Comparison of ENCODE assay signal across 13 cellular contexts in the genomic region with DNA sequence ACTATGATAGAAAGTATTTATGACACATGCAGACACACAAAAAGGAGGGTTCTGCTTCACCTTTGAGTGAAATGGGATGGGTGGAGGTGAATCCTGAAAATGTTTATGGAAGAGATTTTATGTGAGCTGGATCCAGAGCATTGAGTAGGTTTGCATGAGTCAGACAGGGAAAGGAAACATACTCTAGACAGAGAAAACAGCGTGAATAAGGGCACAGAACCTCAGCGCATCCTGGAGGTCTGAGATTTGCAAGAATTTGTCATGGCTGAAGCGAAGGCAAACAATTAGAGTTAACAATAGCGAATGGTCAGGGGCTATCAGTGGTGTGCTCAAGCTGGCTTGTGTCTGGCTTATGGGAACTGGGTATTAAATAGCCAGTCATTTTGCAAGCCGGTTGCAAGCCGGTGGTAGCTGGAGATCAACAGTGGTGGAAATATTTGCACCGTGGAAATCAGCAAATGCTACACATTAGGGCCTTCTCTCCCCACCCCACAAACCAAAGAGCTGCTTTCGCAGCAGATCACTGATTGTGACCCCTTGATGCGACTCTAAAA. TPM values are rescaled to one million over a fixed set of nuclear protein-coding genes. Genes with fewer than 3 reads are reported as not detected.
A peak's percentile ranks its signal among the peaks of the same experiment; 100 is the strongest.
DNase-seq lines count a peak whose midpoint lies in the region; ATAC-seq and TF ChIP-seq lines count a peak whose summit lies in the region.
"Had no signal": no experiment of that assay in that cellular context is flagged by ENCODE, and none has a peak within 500 bp of the region (broad histone marks: within the 10 kb centered on the region; RNA-seq: fewer than 3 reads in every experiment).

No MANE protein-coding gene starts in this region.

- peak; percentile 4 for ATAC-seq in HG02798 (IDR thresholded peaks at IDR 0.05; ENCODE audit: poor library complexity, unreplicated experiment)
- ATAC-seq in activated T-helper 17 cell treated with anti-CD3 and anti-CD28 coated beads, Interleukin-2, amount 50 U/mL, for 72 hours (replicated peaks): no peak
- no peak for ATAC-seq in memory B cell (ENCODE audit: low read depth)
- ATAC-seq in HG03565 (IDR thresholded peaks at IDR 0.05; ENCODE audit: unreplicated experiment): no peak
- ATAC-seq in CD4-positive, alpha-beta T cell (ENCODE audit: poor library complexity): no peak

- H3K9me3 Mint-ChIP-seq in activated T-helper 17 cell treated with anti-CD3 and anti-CD28 coated beads, Interleukin-2, amount 50 U/mL, for 72 hours: no peaks in the 10 kb centered on the region
- H3K9me3 Mint-ChIP-seq in memory B cell: no peaks in the 10 kb centered on the region
- no peaks in the 10 kb centered on the region for H3K9me3 Mint-ChIP-seq in CD4-positive, alpha-beta T cell
- H3K9me3 Mint-ChIP-seq: activated B cell treated with CpG ODN at 0.5 μM for 24 hours had no signal

- DNase-seq in GM12865 (ENCODE audit: low read depth) (peak; percentile 24), memory B cell (ENCODE audit: low spot score in 2 of 2) (no peak), HT-29 (ENCODE audit: low spot score) (no peak), NCI-H146 (lab: John Stamatoyannopoulos, UW) (no peak)
- DNase-seq in CD4-positive, alpha-beta T cell: no peak
- DNase-seq: activated B cell treated with CpG ODN at 0.5 μM for 24 hours; DMS53; effector memory CD4-positive, alpha-beta T cell; NCI-H774; posterior cingulate gyrus had no signal

- intact Hi-C loops in CD4-positive, alpha-beta T cell (cut with DNase I, micrococcal nuclease): no loop called here

- H3K27me3 Mint-ChIP-seq in activated T-helper 17 cell treated with anti-CD3 and anti-CD28 coated beads, Interleukin-2, amount 50 U/mL, for 72 hours: no peaks in the 10 kb centered on the region
- no peaks in the 10 kb centered on the region for H3K27me3 Mint-ChIP-seq in memory B cell
- no peaks in the 10 kb centered on the region for H3K27me3 Mint-ChIP-seq in CD4-positive, alpha-beta T cell
- H3K27me3 Mint-ChIP-seq: activated B cell treated with CpG ODN at 0.5 μM for 24 hours had no signal

- H3K27ac ChIP-seq in CD4-positive, alpha-beta T cell (ENCODE audit: low read depth, low read length): no peak overlapping the region

- TF ChIP-seq CTCF in GM12865 (IDR thresholded peaks at IDR 0.05; ENCODE audit: insufficient read depth, low read depth, low read length, missing control alignments): no peak
- TF ChIP-seq CTCF in CD4-positive, alpha-beta T cell (IDR thresholded peaks at IDR 0.05): no peak

- CTCF ChIA-PET in CD4-positive, alpha-beta T cell (lab: Charles Lee): no interaction called here

- H3K4me3 Mint-ChIP-seq in activated T-helper 17 cell treated with anti-CD3 and anti-CD28 coated beads, Interleukin-2, amount 50 U/mL, for 72 hours: no peak overlapping the region
- peak overlapping the region; percentile 62 for H3K4me3 Mint-ChIP-seq in memory B cell
- H3K4me3 Mint-ChIP-seq in CD4-positive, alpha-beta T cell: no peak overlapping the region

- H3K4me1 Mint-ChIP-seq in activated T-helper 17 cell treated with anti-CD3 and anti-CD28 coated beads, Interleukin-2, amount 50 U/mL, for 72 hours: peaks cover 18% of the 10 kb centered on the region
- peaks cover 34% of the 10 kb centered on the region for H3K4me1 Mint-ChIP-seq in memory B cell
- peaks cover 41% of the 10 kb centered on the region for H3K4me1 Mint-ChIP-seq in CD4-positive, alpha-beta T cell (ENCODE audit: low read depth)

- peak overlapping the region; percentile 43 for H3K27ac Mint-ChIP-seq in activated T-helper 17 cell treated with anti-CD3 and anti-CD28 coated beads, Interleukin-2, amount 50 U/mL, for 72 hours
- H3K27ac Mint-ChIP-seq in memory B cell: peak overlapping the region; percentile 81
- no peak overlapping the region for H3K27ac Mint-ChIP-seq in CD4-positive, alpha-beta T cell
- H3K27ac Mint-ChIP-seq: activated B cell treated with CpG ODN at 0.5 μM for 24 hours had no signal

- POLR2A ChIA-PET in CD4-positive, alpha-beta T cell (lab: Charles Lee): no interaction called here

- no peaks in the 10 kb centered on the region for H3K27me3 ChIP-seq in CD4-positive, alpha-beta T cell (ENCODE audit: control insufficient read depth, insufficient read depth, low read length)

- no peak overlapping the region for H3K4me3 ChIP-seq in GM12865 (ENCODE audit: low read depth, low read length)

- no peaks in the 10 kb centered on the region for H3K9me3 ChIP-seq in CD4-positive, alpha-beta T cell (ENCODE audit: control insufficient read depth, low read length)

- no peaks in the 10 kb centered on the region for H3K36me3 Mint-ChIP-seq in activated T-helper 17 cell treated with anti-CD3 and anti-CD28 coated beads, Interleukin-2, amount 50 U/mL, for 72 hours (ENCODE audit: low read depth)
- peaks cover 6% of the 10 kb centered on the region for H3K36me3 Mint-ChIP-seq in memory B cell
- peaks cover 35% of the 10 kb centered on the region for H3K36me3 Mint-ChIP-seq in CD4-positive, alpha-beta T cell (ENCODE audit: low read depth)

RNA-seq across cellular contexts. Expression of gene MAP2K6, which starts 36.4 kb away (rescaled TPM):
- total RNA-seq in activated T-helper 17 cell treated with anti-CD3 and anti-CD28 coated beads, Interleukin-2, amount 50 U/mL, for 72 hours: 1 to 10 TPM; 2.4 to 3.9 TPM
- total RNA-seq in HT-29 (2014; rRNA removed; shearing (Covaris generic)): 5.3 and 7.0 TPM in 2 replicates
- 10 to 100 TPM; 14.0 to 14.6 TPM for total RNA-seq in CD4-positive, alpha-beta T cell
